In genomic region chr20:62652051-62652893, GRCh38 we compare ENCODE assay signal across 8 cellular contexts. TPM values are rescaled to one million over a fixed set of nuclear protein-coding genes. Genes with fewer than 3 reads are reported as not detected.
DNase-seq lines count a peak whose midpoint lies in the region; ATAC-seq lines count a peak whose summit lies in the region.

No MANE protein-coding gene starts in this region.

- peak overlapping the region; percentile 96 for H3K27ac Mint-ChIP-seq in activated CD4-positive, alpha-beta memory T cell treated with anti-CD3 and anti-CD28 coated beads, Interleukin-2, amount 10 ng/mL, durations not matched to agents 7 days and 5 days
- peak overlapping the region; percentile 93 to 95 for H3K27ac Mint-ChIP-seq in effector memory CD8-positive, alpha-beta T cell
- peak overlapping the region; percentile 94 for H3K27ac Mint-ChIP-seq in memory B cell

- CTCF ChIA-PET in activated CD4-positive, alpha-beta memory T cell treated with anti-CD3 and anti-CD28 coated beads, Interleukin-2, amount 10 ng/mL, durations not matched to agents 7 days and 5 days (lab: Charles Lee) = interaction anchor here (0.6 to 5.6 kb wide), 9 partner anchors 16 to 170 kb away, joined by 3 to 28 read pairs (median 5); no protein-coding TSS in a partner anchor

- no peaks in the 10 kb centered on the region for H3K9me3 Mint-ChIP-seq in activated CD4-positive, alpha-beta memory T cell treated with anti-CD3 and anti-CD28 coated beads, Interleukin-2, amount 10 ng/mL, durations not matched to agents 7 days and 5 days
- H3K9me3 Mint-ChIP-seq in effector memory CD8-positive, alpha-beta T cell = no peaks in the 10 kb centered on the region
- H3K9me3 Mint-ChIP-seq in memory B cell = no peaks in the 10 kb centered on the region

- ATAC-seq in GM21717 (IDR thresholded peaks at IDR 0.05; ENCODE audit: unreplicated experiment) = peak; percentile 38
- peak; percentile 71 for ATAC-seq in effector memory CD8-positive, alpha-beta T cell (replicated peaks)
- ATAC-seq in memory B cell (ENCODE audit: low read depth) = peak; percentile 59

- DNase-seq in ELR (ENCODE audit: low read depth) (peak; percentile 98), KBM-7 (peak; percentile 85), memory B cell (ENCODE audit: low spot score in 2 of 2) (peak; percentile 41 to 54), NCI-H1436 treated with DMSO at 0.1 percent for 48 hours (lab: John Stamatoyannopoulos, UW) (no peak)
- DNase-seq in activated CD4-positive, alpha-beta memory T cell treated with anti-CD3 and anti-CD28 coated beads, Interleukin-2, amount 10 ng/mL, durations not matched to agents 7 days and 5 days = peak; percentile 79
- peak; percentile 40 to 58 (median 53) for DNase-seq in effector memory CD8-positive, alpha-beta T cell
- DNase-seq in stimulated activated CD4-positive, alpha-beta T cell treated with anti-CD3 and anti-CD28 coated beads, TNF-alpha, amount 100 ng/mL, for 48 hours (ENCODE audit: low read depth in 3 of 3) = peak; percentile 21 to 57 (median 38)

- H3K36me3 Mint-ChIP-seq in activated CD4-positive, alpha-beta memory T cell treated with anti-CD3 and anti-CD28 coated beads, Interleukin-2, amount 10 ng/mL, durations not matched to agents 7 days and 5 days (ENCODE audit: low read depth) = peaks cover 31% of the 10 kb centered on the region
- peaks cover 6% of the 10 kb centered on the region for H3K36me3 Mint-ChIP-seq in effector memory CD8-positive, alpha-beta T cell (ENCODE audit: insufficient read depth)
- no peaks in the 10 kb centered on the region for H3K36me3 Mint-ChIP-seq in memory B cell

- peaks cover 64% of the 10 kb centered on the region for H3K4me1 Mint-ChIP-seq in activated CD4-positive, alpha-beta memory T cell treated with anti-CD3 and anti-CD28 coated beads, Interleukin-2, amount 10 ng/mL, durations not matched to agents 7 days and 5 days
- peaks cover 18 to 20% of the 10 kb centered on the region in 2 donors for H3K4me1 Mint-ChIP-seq in effector memory CD8-positive, alpha-beta T cell (ENCODE audit: low read depth in 2 of 2)
- peaks cover 21% of the 10 kb centered on the region for H3K4me1 Mint-ChIP-seq in memory B cell

- H3K27me3 Mint-ChIP-seq in activated CD4-positive, alpha-beta memory T cell treated with anti-CD3 and anti-CD28 coated beads, Interleukin-2, amount 10 ng/mL, durations not matched to agents 7 days and 5 days = no peaks in the 10 kb centered on the region
- no peaks in the 10 kb centered on the region for H3K27me3 Mint-ChIP-seq in effector memory CD8-positive, alpha-beta T cell
- H3K27me3 Mint-ChIP-seq in memory B cell = no peaks in the 10 kb centered on the region

- POLR2A ChIA-PET in activated CD4-positive, alpha-beta memory T cell treated with anti-CD3 and anti-CD28 coated beads, Interleukin-2, amount 10 ng/mL, durations not matched to agents 7 days and 5 days (lab: Charles Lee) = interaction anchor here (1.0 to 3.5 kb wide), 13 partner anchors 10 to 266 kb away, joined by 3 to 58 read pairs (median 8); partner anchors contain the start of genes MRGBP, OGFR and SLCO4A1

- in situ Hi-C loops in KBM-7 (cut with MboI; ENCODE audit: low pct_unique_long_range_greater_than_20kb, low sequenced_read_pairs) = no loop called here

- H3K4me3 Mint-ChIP-seq in activated CD4-positive, alpha-beta memory T cell treated with anti-CD3 and anti-CD28 coated beads, Interleukin-2, amount 10 ng/mL, durations not matched to agents 7 days and 5 days = peak overlapping the region; percentile 75
- H3K4me3 Mint-ChIP-seq in effector memory CD8-positive, alpha-beta T cell = peak overlapping the region; percentile 76 to 80
- peak overlapping the region; percentile 79 for H3K4me3 Mint-ChIP-seq in memory B cell

RNA-seq across cellular contexts. Expression of gene SLCO4A1, which starts 10.0 kb away (rescaled TPM):
- 10 to 100 TPM; 51.5 to 51.7 TPM for total RNA-seq in activated CD4-positive, alpha-beta memory T cell treated with anti-CD3 and anti-CD28 coated beads, Interleukin-2, amount 10 ng/mL, durations not matched to agents 7 days and 5 days

RNA-seq across cellular contexts. Expression of gene NTSR1, which starts 56.4 kb away (rescaled TPM):
- total RNA-seq in activated CD4-positive, alpha-beta memory T cell treated with anti-CD3 and anti-CD28 coated beads, Interleukin-2, amount 10 ng/mL, durations not matched to agents 7 days and 5 days = not detected
